In genomic region chr9:121354770-121355169, GRCh38 we compare ENCODE assay signal across 1 cellular context.
TF ChIP-seq lines count a peak whose summit lies in the region.

No MANE protein-coding gene starts in this region.

TF ChIP-seq in HepG2, 621 proteins besides CTCF, POLR2A, EP300 and RAD21 (continued from another document):
- TF ChIP-seq FOXO4 (CRISPR knock-in tag; conservative IDR thresholded peaks at IDR 0.05) (no peak), KDM5A (IDR thresholded peaks at IDR 0.05; ENCODE audit: borderline replicate concordance, low read length) (no peak)
TF ChIP-seq in HepG2: peak in this region for 0.
